In the genomic region with DNA sequence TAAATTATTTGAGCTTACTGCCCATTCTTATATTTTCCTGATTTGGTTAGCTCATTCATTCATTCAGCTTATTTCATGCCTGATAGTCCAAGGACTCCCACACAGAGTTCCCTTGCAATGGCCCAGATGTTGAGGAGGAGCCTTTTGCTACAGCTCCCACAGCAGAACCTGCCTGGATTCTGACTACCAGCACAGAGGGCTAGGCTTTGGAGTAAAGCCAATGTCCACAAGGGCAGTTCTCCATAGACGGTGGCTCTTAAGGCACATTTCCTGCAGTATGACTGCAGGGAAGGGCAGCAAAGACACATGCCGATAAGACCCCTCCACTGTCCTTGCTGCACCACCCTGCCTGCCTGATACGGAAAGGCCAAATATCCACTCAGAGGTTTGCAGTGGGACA, we compare ENCODE assay signal across 21 cellular contexts.
DNase-seq lines count a peak whose midpoint lies in the region; ATAC-seq and TF ChIP-seq lines count a peak whose summit lies in the region.
"Had no signal": no experiment of that assay in that cellular context is flagged by ENCODE, and none has a peak within 500 bp of the region (broad histone marks: within the 10 kb centered on the region; RNA-seq: fewer than 3 reads in every experiment).

No MANE protein-coding gene starts in this region.

- DNase-seq in NCI-H1092 (lab: John Stamatoyannopoulos, UW) (peak; percentile 54), Right ventricle myocardium inferior (ENCODE audit: missing footprints) (no peak), middle frontal gyrus (ENCODE audit: extremely low spot score, low spot score) (no peak), amygdala (lab: John Stamatoyannopoulos, UW) (no peak)
- DNase-seq: Calu3; CD4-positive, CD25-positive, alpha-beta regulatory T cell; H7; MM.1S; NCI-H1417; NCI-H1930; NCI-H2227 treated with DMSO at 0.1 percent for 48 hours; NCI-H774; Peyer's patch; SJCRH30 had no signal

- peak overlapping the region; percentile 9 to 37 (median 23) for H3K27ac Mint-ChIP-seq in nephron
- H3K27ac Mint-ChIP-seq: CD4-positive, CD25-positive, alpha-beta regulatory T cell had no signal

- peaks cover 10 to 16% (median 15%) of the 10 kb centered on the region in 11 experiments for H3K9me3 ChIP-seq in BLaER1 treated with 17β-estradiol and CSF1 and Interleukin-3, amounts not matched to agents 10 nM and 100 nM (replicated peaks in 1 of 11)
- H3K9me3 ChIP-seq: Peyer's patch, SJCRH30 had no signal

- H3K27ac ChIP-seq in BLaER1 treated with 17β-estradiol and CSF1 and Interleukin-3, amounts not matched to agents 10 nM and 100 nM: peak overlapping the region in 6 of 11 experiments; percentile 42 to 66 (median 59); a peak in 11 of 22 replicates
- H3K27ac ChIP-seq in VCaP: peak overlapping the region; percentile 30; the same call in 1 of the 2 replicates
- H3K27ac ChIP-seq: A549, KMS-11, Peyer's patch, SJCRH30 had no signal

- TF ChIP-seq CTCF in VCaP (conservative IDR thresholded peaks at IDR 0.05) (no peak), nephron (IDR thresholded peaks at IDR 0.05; ENCODE audit: unreplicated experiment in 3 of 3) (no peak)

- no peak for TF ChIP-seq POLR2A in GM18505 (IDR thresholded peaks at IDR 0.05; ENCODE audit: borderline replicate concordance, extremely low read depth, insufficient read depth, insufficient read length)

- no peaks in the 10 kb centered on the region for H3K36me3 Mint-ChIP-seq in nephron (ENCODE audit: low read depth)
- H3K36me3 Mint-ChIP-seq: CD4-positive, CD25-positive, alpha-beta regulatory T cell had no signal

- no peak overlapping the region for H3K4me3 ChIP-seq in BLaER1 treated with 17β-estradiol and CSF1 and Interleukin-3, amounts not matched to agents 10 nM and 100 nM
- H3K4me3 ChIP-seq: A549, Peyer's patch, SJCRH30 had no signal

- intact Hi-C loops in Right ventricle myocardium inferior (cut with DNase I): no loop called here

- peak overlapping the region; percentile 32 to 84 (median 60) for H3K4me2 ChIP-seq in BLaER1 treated with 17β-estradiol and CSF1 and Interleukin-3, amounts not matched to agents 10 nM and 100 nM
- H3K4me2 ChIP-seq: A549, KMS-11 had no signal

- H3K9ac ChIP-seq in BLaER1 treated with 17β-estradiol and CSF1 and Interleukin-3, amounts not matched to agents 10 nM and 100 nM: peak overlapping the region in 3 of 11 experiments; percentile 18 to 38 (median 18); a peak in 1 of 22 replicates
- H3K9ac ChIP-seq: KMS-11 had no signal

- H3K27me3 ChIP-seq in BLaER1 treated with 17β-estradiol and CSF1 and Interleukin-3, amounts not matched to agents 10 nM and 100 nM: no peaks in the 10 kb centered on the region
- H3K27me3 ChIP-seq: Peyer's patch, SJCRH30 had no signal

- H3K9me3 Mint-ChIP-seq in nephron: peaks cover 8% of the 10 kb centered on the region

- H3K27me3 Mint-ChIP-seq in nephron (ENCODE audit: low read depth): peaks cover 7% of the 10 kb centered on the region
- H3K27me3 Mint-ChIP-seq: CD4-positive, CD25-positive, alpha-beta regulatory T cell had no signal

- H3K4me3 Mint-ChIP-seq in nephron: no peak overlapping the region
- H3K4me3 Mint-ChIP-seq: CD4-positive, CD25-positive, alpha-beta regulatory T cell had no signal

- ATAC-seq in Right ventricle myocardium inferior: no peak
- ATAC-seq in GM18505 (IDR thresholded peaks at IDR 0.05; ENCODE audit: unreplicated experiment): no peak
- ATAC-seq: A549, HepG2 had no signal

- H3K4me1 Mint-ChIP-seq in nephron: peaks cover 36% of the 10 kb centered on the region
- H3K4me1 Mint-ChIP-seq: CD4-positive, CD25-positive, alpha-beta regulatory T cell had no signal

- H4K20me1 ChIP-seq in BLaER1 treated with 17β-estradiol and CSF1 and Interleukin-3, amounts not matched to agents 10 nM and 100 nM: no peaks in the 10 kb centered on the region

- peaks cover 0 to 1% (median 0%) of the 10 kb centered on the region in 11 experiments; a peak in 1 of 22 replicates for H3K36me3 ChIP-seq in BLaER1 treated with 17β-estradiol and CSF1 and Interleukin-3, amounts not matched to agents 10 nM and 100 nM
- H3K36me3 ChIP-seq: Peyer's patch had no signal

- H3K4me1 ChIP-seq in BLaER1 treated with 17β-estradiol and CSF1 and Interleukin-3, amounts not matched to agents 10 nM and 100 nM: peaks cover 17 to 53% (median 42%) of the 10 kb centered on the region in 10 experiments
- H3K4me1 ChIP-seq: A549, Peyer's patch, SJCRH30 had no signal
